In genomic region chr3:72998489-72998888, GRCh38 we compare ENCODE assay signal across 9 cellular contexts. TPM values are rescaled to one million over a fixed set of nuclear protein-coding genes. Genes with fewer than 3 reads are reported as not detected.
DNase-seq lines count a peak whose midpoint lies in the region; ATAC-seq, FAIRE-seq and TF ChIP-seq lines count a peak whose summit lies in the region.
"Had no signal": no experiment of that assay in that cellular context is flagged by ENCODE, and none has a peak within 500 bp of the region (broad histone marks: within the 10 kb centered on the region; RNA-seq: fewer than 3 reads in every experiment).

No MANE protein-coding gene starts in this region.

- no TSS peak for BruUV-seq in OCI-LY7 (replicated peaks; lab: Mats Ljungman, UMichigan)

- no peaks in the 10 kb centered on the region for H3K9me2 ChIP-seq in OCI-LY7 (ENCODE audit: insufficient read depth, low read length)

- no peak for TF ChIP-seq CTCF in OCI-LY7 (conservative IDR thresholded peaks at IDR 0.05; ENCODE audit: low read length)
- no peak for TF ChIP-seq CTCF in neutrophil (IDR thresholded peaks at IDR 0.05)

- intact Hi-C loops in OCI-LY7 (cut with micrococcal nuclease; ENCODE audit: unreplicated experiment): loop anchor here (5.0 to 10.0 kb wide), 3 partner anchors 59 to 1336 kb away; no protein-coding TSS in a partner anchor

- no peak overlapping the region for H2AFZ ChIP-seq in OCI-LY7 (ENCODE audit: low read length)

- H3K27me3 ChIP-seq in CD8-positive, alpha-beta memory T cell (ENCODE audit: insufficient read depth, low read length, poor library complexity, severe bottlenecking): no peaks in the 10 kb centered on the region
- H3K27me3 ChIP-seq in neutrophil: no peaks in the 10 kb centered on the region

- H3K4me1 ChIP-seq in CD8-positive, alpha-beta memory T cell (ENCODE audit: insufficient read depth, low read length): peaks cover 49% of the 10 kb centered on the region
- peaks cover 36% of the 10 kb centered on the region for H3K4me1 ChIP-seq in OCI-LY7 (ENCODE audit: insufficient read depth, low read length, poor library complexity, severe bottlenecking)
- peaks cover 50% of the 10 kb centered on the region in 2 experiments for H3K4me1 ChIP-seq in neutrophil (ENCODE audit: control insufficient read depth in 1 of 2, insufficient read depth in 1 of 2, low read depth in 1 of 2, low read length in 1 of 2)

- no peaks in the 10 kb centered on the region for H3K9me3 Mint-ChIP-seq in CD8-positive, alpha-beta memory T cell

- H3K4me3 Mint-ChIP-seq in CD8-positive, alpha-beta memory T cell: peak overlapping the region; percentile 74 to 88 (median 76)

- CTCF ChIA-PET in CD8-positive, alpha-beta memory T cell (lab: Charles Lee): interaction anchor here (0.9 to 2.4 kb wide), 3 partner anchors 12 to 63 kb away, joined by 3 to 12 read pairs (median 4); no protein-coding TSS in a partner anchor
- CTCF ChIA-PET in OCI-LY7 (lab: Charles Lee; ENCODE audit: unreplicated experiment): no interaction called here

- no peaks in the 10 kb centered on the region for H3K9me3 ChIP-seq in CD8-positive, alpha-beta memory T cell (ENCODE audit: low read length)
- H3K9me3 ChIP-seq in OCI-LY7 (ENCODE audit: low read length) (no peaks in the 10 kb centered on the region), neutrophil (no peaks in the 10 kb centered on the region)

- peak overlapping the region; percentile 87 for H3K4me2 ChIP-seq in OCI-LY7 (ENCODE audit: low read length)

- H3K4me3 ChIP-seq in CD8-positive, alpha-beta memory T cell (ENCODE audit: low read length): peak overlapping the region; percentile 35
- H3K4me3 ChIP-seq in OCI-LY7 (ENCODE audit: low read depth, low read length, poor library complexity, severe bottlenecking): peak overlapping the region; percentile 93
- peak overlapping the region; percentile 93 to 95 for H3K4me3 ChIP-seq in neutrophil (ENCODE audit: low read depth in 1 of 2, low read length in 1 of 2)

- peaks cover 6% of the 10 kb centered on the region for H3K36me3 ChIP-seq in CD8-positive, alpha-beta memory T cell (ENCODE audit: insufficient read depth, low read length)
- H3K36me3 ChIP-seq in OCI-LY7 (ENCODE audit: insufficient read depth, low read length) (peaks cover 54% of the 10 kb centered on the region), neutrophil (peaks cover 25% of the 10 kb centered on the region)

- peak; percentile 54 for FAIRE-seq in endometrium (lab: Jason Lieb, UNC)

- H3K4me1 Mint-ChIP-seq in CD8-positive, alpha-beta memory T cell: peaks cover 52 to 67% (median 59%) of the 10 kb centered on the region in 3 donors

- H3K27ac ChIP-seq in CD8-positive, alpha-beta memory T cell (ENCODE audit: low read depth, low read length): peak overlapping the region; percentile 7
- H3K27ac ChIP-seq in OCI-LY7 (ENCODE audit: low read depth, low read length, poor library complexity, severe bottlenecking) (no peak overlapping the region), neutrophil (peak overlapping the region; percentile 96)

- peaks cover 33% of the 10 kb centered on the region for H4K20me1 ChIP-seq in OCI-LY7 (ENCODE audit: insufficient read depth, low read length)

- peaks cover 0 to 49% (median 10%) of the 10 kb centered on the region in 3 donors for H3K36me3 Mint-ChIP-seq in CD8-positive, alpha-beta memory T cell

- no peak for DNase-seq in CD8-positive, alpha-beta memory T cell
- DNase-seq in OCI-LY7 (ENCODE audit: low spot score) (no peak), SW480 (ENCODE audit: low spot score) (no peak), NOMO-1 (lab: John Stamatoyannopoulos, UW; ENCODE audit: unreplicated experiment in 2 of 2) (no peak)
- DNase-seq: NCI-H510A treated with DMSO at 0.1 percent for 48 hours had no signal

- peaks cover 66% of the 10 kb centered on the region for H3K79me2 ChIP-seq in OCI-LY7 (ENCODE audit: insufficient read depth, low read depth, low read length)

- ATAC-seq in HG03520 (IDR thresholded peaks at IDR 0.05; ENCODE audit: unreplicated experiment): no peak
- ATAC-seq in HG03175 (IDR thresholded peaks at IDR 0.05; ENCODE audit: unreplicated experiment): no peak

- POLR2A ChIA-PET in CD8-positive, alpha-beta memory T cell (lab: Charles Lee): no interaction called here
- POLR2A ChIA-PET in OCI-LY7 (lab: Charles Lee): interaction anchor here (0.6 to 1.7 kb wide), 4 partner anchors 10 to 47 kb away, joined by 3 to 10 read pairs (median 4); no protein-coding TSS in a partner anchor

- no peaks in the 10 kb centered on the region for H3K27me3 Mint-ChIP-seq in CD8-positive, alpha-beta memory T cell

- H3K27ac Mint-ChIP-seq in CD8-positive, alpha-beta memory T cell: peak overlapping the region; percentile 66 to 96 (median 84)

RNA-seq across cellular contexts. Expression of gene PPP4R2, which starts 1.9 kb away (rescaled TPM):
- total RNA-seq in CD8-positive, alpha-beta memory T cell: 100 to 1,000 TPM; 115 to 122 TPM
- 45.8 TPM for polyA plus RNA-seq in CD8-positive, alpha-beta memory T cell
- total RNA-seq in OCI-LY7 (2014; rRNA removed; shearing (Covaris generic)): 52.0 and 63.5 TPM in 2 replicates
- 86.5 and 99.5 TPM in 2 replicates for total RNA-seq in OCI-LY7 (2022)

Comparison
In these comparisons a context has a peak if more than half of its experiments do, and no peak if none do; other contexts are left out.
1. H3K4me3 ChIP-seq: peak in every context shown above with its lines; median percentile 94 in neutrophil; 93 in OCI-LY7; 35 in CD8-positive, alpha-beta memory T cell.